In the genomic region with DNA sequence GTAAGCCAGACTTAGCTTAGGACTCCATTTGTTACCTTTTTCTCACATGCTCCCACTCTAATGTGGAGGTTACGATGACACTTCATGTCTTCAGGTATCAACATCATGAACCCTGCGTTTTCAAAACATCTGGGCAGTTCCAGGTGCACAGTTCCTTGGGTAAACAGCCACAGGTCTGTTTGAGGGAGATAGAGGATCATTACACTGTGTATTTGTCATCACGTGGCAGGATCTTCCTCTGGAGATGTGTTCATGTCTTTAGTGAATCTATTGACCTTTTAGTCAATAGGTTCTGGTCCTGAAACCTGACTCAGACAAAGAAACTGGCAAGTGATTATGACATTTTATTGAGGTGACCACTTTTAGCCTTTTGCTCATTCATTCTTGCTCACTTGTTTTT, we compare ENCODE assay signal across 13 cellular contexts.
DNase-seq lines count a peak whose midpoint lies in the region; ATAC-seq lines count a peak whose summit lies in the region.
"Had no signal": no experiment of that assay in that cellular context is flagged by ENCODE, and none has a peak within 500 bp of the region (broad histone marks: within the 10 kb centered on the region; RNA-seq: fewer than 3 reads in every experiment).

No MANE protein-coding gene starts in this region.

- peak; percentile 49 for ATAC-seq in activated naive CD8-positive, alpha-beta T cell treated with anti-CD3 and anti-CD28 coated beads, Interleukin-2, amount 50 U/mL, for 24 hours
- ATAC-seq in GM18870 (IDR thresholded peaks at IDR 0.05; ENCODE audit: unreplicated experiment) (peak; percentile 46), HG02970 (IDR thresholded peaks at IDR 0.05; ENCODE audit: low FRiP score, unreplicated experiment) (no peak)
- peak; percentile 56 for ATAC-seq in activated T-helper 17 cell treated with anti-CD3 and anti-CD28 coated beads, Interleukin-2, amount 50 U/mL, for 72 hours (replicated peaks)
- ATAC-seq: GM23338 had no signal

- no peak overlapping the region for H3K27ac Mint-ChIP-seq in activated naive CD8-positive, alpha-beta T cell treated with anti-CD3 and anti-CD28 coated beads, Interleukin-2, amount 50 U/mL, for 24 hours
- H3K27ac Mint-ChIP-seq in activated naive CD8-positive, alpha-beta T cell treated with anti-CD3 and anti-CD28 coated beads for 36 hours, result no peak overlapping the region
- no peak overlapping the region for H3K27ac Mint-ChIP-seq in activated T-helper 17 cell treated with anti-CD3 and anti-CD28 coated beads, Interleukin-2, amount 50 U/mL, for 72 hours
- H3K27ac Mint-ChIP-seq: CD4-positive, CD25-positive, alpha-beta regulatory T cell; GM23338; IgD-negative memory B cell had no signal

- H3K9me3 Mint-ChIP-seq in activated naive CD8-positive, alpha-beta T cell treated with anti-CD3 and anti-CD28 coated beads, Interleukin-2, amount 50 U/mL, for 24 hours, result no peaks in the 10 kb centered on the region
- H3K9me3 Mint-ChIP-seq in activated naive CD8-positive, alpha-beta T cell treated with anti-CD3 and anti-CD28 coated beads for 36 hours, result no peaks in the 10 kb centered on the region
- no peaks in the 10 kb centered on the region for H3K9me3 Mint-ChIP-seq in activated T-helper 17 cell treated with anti-CD3 and anti-CD28 coated beads, Interleukin-2, amount 50 U/mL, for 72 hours
- H3K9me3 Mint-ChIP-seq: GM23338 had no signal

- H3K4me1 Mint-ChIP-seq in activated naive CD8-positive, alpha-beta T cell treated with anti-CD3 and anti-CD28 coated beads, Interleukin-2, amount 50 U/mL, for 24 hours, result no peaks in the 10 kb centered on the region
- no peaks in the 10 kb centered on the region for H3K4me1 Mint-ChIP-seq in activated naive CD8-positive, alpha-beta T cell treated with anti-CD3 and anti-CD28 coated beads for 36 hours
- H3K4me1 Mint-ChIP-seq in activated T-helper 17 cell treated with anti-CD3 and anti-CD28 coated beads, Interleukin-2, amount 50 U/mL, for 72 hours, result no peaks in the 10 kb centered on the region
- H3K4me1 Mint-ChIP-seq: GM23338, IgD-negative memory B cell had no signal

- no peak for DNase-seq in activated naive CD8-positive, alpha-beta T cell treated with anti-CD3 and anti-CD28 coated beads, Interleukin-2, amount 50 U/mL, for 24 hours
- no peak for DNase-seq in activated naive CD8-positive, alpha-beta T cell treated with anti-CD3 and anti-CD28 coated beads for 36 hours
- no peak for DNase-seq in cerebellum (ENCODE audit: low spot score)
- DNase-seq in activated CD4-positive, alpha-beta T cell treated with anti-CD3 and anti-CD28 coated beads for 48 hours, result no peak
- DNase-seq: ACHN; CD4-positive, CD25-positive, alpha-beta regulatory T cell; DMS79; H7 had no signal

- H3K4me3 Mint-ChIP-seq in activated naive CD8-positive, alpha-beta T cell treated with anti-CD3 and anti-CD28 coated beads, Interleukin-2, amount 50 U/mL, for 24 hours, result no peak overlapping the region
- H3K4me3 Mint-ChIP-seq in activated naive CD8-positive, alpha-beta T cell treated with anti-CD3 and anti-CD28 coated beads for 36 hours, result no peak overlapping the region
- no peak overlapping the region for H3K4me3 Mint-ChIP-seq in activated T-helper 17 cell treated with anti-CD3 and anti-CD28 coated beads, Interleukin-2, amount 50 U/mL, for 72 hours
- H3K4me3 Mint-ChIP-seq: CD4-positive, CD25-positive, alpha-beta regulatory T cell; GM23338; IgD-negative memory B cell had no signal

- H3K27me3 Mint-ChIP-seq in activated naive CD8-positive, alpha-beta T cell treated with anti-CD3 and anti-CD28 coated beads, Interleukin-2, amount 50 U/mL, for 24 hours, result peaks cover 2% of the 10 kb centered on the region
- H3K27me3 Mint-ChIP-seq in activated naive CD8-positive, alpha-beta T cell treated with anti-CD3 and anti-CD28 coated beads for 36 hours, result peaks cover 4% of the 10 kb centered on the region
- H3K27me3 Mint-ChIP-seq in activated T-helper 17 cell treated with anti-CD3 and anti-CD28 coated beads, Interleukin-2, amount 50 U/mL, for 72 hours, result no peaks in the 10 kb centered on the region
- H3K27me3 Mint-ChIP-seq: CD4-positive, CD25-positive, alpha-beta regulatory T cell; IgD-negative memory B cell had no signal

- no peaks in the 10 kb centered on the region for H3K36me3 Mint-ChIP-seq in activated naive CD8-positive, alpha-beta T cell treated with anti-CD3 and anti-CD28 coated beads, Interleukin-2, amount 50 U/mL, for 24 hours (ENCODE audit: low read depth)
- H3K36me3 Mint-ChIP-seq in activated naive CD8-positive, alpha-beta T cell treated with anti-CD3 and anti-CD28 coated beads for 36 hours, result no peaks in the 10 kb centered on the region
- H3K36me3 Mint-ChIP-seq in activated T-helper 17 cell treated with anti-CD3 and anti-CD28 coated beads, Interleukin-2, amount 50 U/mL, for 72 hours (ENCODE audit: low read depth), result no peaks in the 10 kb centered on the region
- H3K36me3 Mint-ChIP-seq: CD4-positive, CD25-positive, alpha-beta regulatory T cell; IgD-negative memory B cell had no signal
